ENCODE assay signal across 10 cellular contexts in the genomic region with DNA sequence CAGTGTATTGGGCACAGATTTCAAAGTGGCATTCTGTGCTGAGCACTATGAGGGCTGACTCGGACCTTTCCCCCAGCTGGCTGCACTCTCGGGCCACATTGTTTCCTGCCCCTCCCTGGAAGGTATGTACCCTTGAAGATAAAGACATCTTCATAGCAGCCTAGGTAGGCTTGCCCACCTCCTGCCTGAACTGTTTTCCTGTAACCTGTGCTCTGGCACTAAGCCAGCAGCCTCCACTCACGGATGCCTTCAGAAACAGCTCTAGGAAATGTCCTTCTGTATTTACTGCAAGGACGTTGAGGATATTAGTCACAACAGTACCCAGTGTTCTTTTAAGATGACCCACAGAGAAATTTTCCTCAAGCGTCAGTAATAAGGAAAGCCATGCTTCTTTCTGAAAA. TPM values are rescaled to one million over a fixed set of nuclear protein-coding genes. Genes with fewer than 3 reads are reported as not detected.
DNase-seq lines count a peak whose midpoint lies in the region; ATAC-seq, FAIRE-seq and TF ChIP-seq lines count a peak whose summit lies in the region.
"Had no signal": no experiment of that assay in that cellular context is flagged by ENCODE, and none has a peak within 500 bp of the region (broad histone marks: within the 10 kb centered on the region; RNA-seq: fewer than 3 reads in every experiment).

No MANE protein-coding gene starts in this region.

- TF ChIP-seq CTCF in HepG2 (CRISPR knock-in tag; IDR thresholded peaks at IDR 0.05) = no peak
- TF ChIP-seq CTCF in right lobe of liver (IDR thresholded peaks at IDR 0.05) = no peak
- no peak for TF ChIP-seq CTCF in GM13977 (IDR thresholded peaks at IDR 0.05; ENCODE audit: extremely low read depth, insufficient read depth, missing control alignments)
- no peak for TF ChIP-seq CTCF in nephron progenitor cell (IDR thresholded peaks at IDR 0.05)

- intact Hi-C loops in HepG2 (cut with micrococcal nuclease; ENCODE audit: unreplicated experiment) = no loop called here
- intact Hi-C loops in right lobe of liver (cut with DNase I) = loop anchor here in 1 of 2 donors (10.0 kb wide), 1 partner anchor 85 kb away; a partner anchor contains a TSS

- POLR2A ChIA-PET in HepG2 (lab: Yijun Ruan, JAX) = no interaction called here

- no peak for ATAC-seq in HepG2
- ATAC-seq in right lobe of liver = no peak
- no peak for ATAC-seq in GM21515 (IDR thresholded peaks at IDR 0.05; ENCODE audit: unreplicated experiment)

- no peak overlapping the region for H3K4me3 ChIP-seq in HepG2 (replicated peaks in 1 of 3; ENCODE audit: insufficient read depth in 1 of 3, low read depth in 2 of 3, low read length in 3 of 3)
- no peak overlapping the region for H3K4me3 ChIP-seq in right lobe of liver
- H3K4me3 ChIP-seq: breast epithelium had no signal

- no peak for FAIRE-seq in HepG2 (lab: Jason Lieb, UNC)

- H3K27ac ChIP-seq in HepG2 (ENCODE audit: extremely low read length, insufficient read depth, low read length) (no peak overlapping the region), right lobe of liver (peak overlapping the region in 1 of 3 donors; percentile 9)
- H3K27ac ChIP-seq: breast epithelium had no signal

- H3K27me3 ChIP-seq in HepG2 (ENCODE audit: control insufficient read depth in 1 of 2, insufficient read depth in 2 of 2, low read length in 2 of 2) (no peaks in the 10 kb centered on the region), right lobe of liver (no peaks in the 10 kb centered on the region)
- H3K27me3 ChIP-seq: breast epithelium had no signal

- H3K4me1 Mint-ChIP-seq in nephron progenitor cell = peaks cover 34% of the 10 kb centered on the region

- BruUV-seq in HepG2 (replicated peaks; lab: Mats Ljungman, UMichigan) = no TSS peak

- TF ChIP-seq EP300 in HepG2 (IDR thresholded peaks at IDR 0.05; ENCODE audit: low read depth in 2 of 2, low read length in 2 of 2) (no peak), HepG2 (CRISPR knock-in tag; IDR thresholded peaks at IDR 0.05; ENCODE audit: borderline replicate concordance) (no peak)

- no peak for TF ChIP-seq RAD21 in HepG2 (CRISPR knock-in tag; IDR thresholded peaks at IDR 0.05)

- in situ Hi-C loops in HepG2 (cut with HindIII; ENCODE audit: extremely low pct_ligation_motif_present, low pct_unique_long_range_greater_than_20kb) (loop anchor here (5.0 kb wide), 3 partner anchors 87 to 422 kb away; a partner anchor contains a TSS), GM13977 (cut with MboI; ENCODE audit: low pct_unique_long_range_greater_than_20kb, low sequenced_read_pairs, unreplicated experiment) (loop anchor here (10.0 kb wide), 1 partner anchor 425 kb away; no protein-coding TSS in a partner anchor)

- H2AFZ ChIP-seq in HepG2 (ENCODE audit: low read length) = no peak overlapping the region

- no peak for TF ChIP-seq POLR2A in HepG2 (IDR thresholded peaks at IDR 0.05; ENCODE audit: insufficient read depth in 1 of 2, low read depth in 2 of 2, low read length in 2 of 2)
- no peak for TF ChIP-seq POLR2A in right lobe of liver (IDR thresholded peaks at IDR 0.05)

- H4K20me1 ChIP-seq in HepG2 (ENCODE audit: insufficient read depth, low read length) = 0 out of 2 replicates have a peak, but pooled peaks cover 3% of the 10 kb centered on the region

- H3K27ac Mint-ChIP-seq in nephron progenitor cell = no peak overlapping the region

- CTCF ChIA-PET in HepG2 (lab: Yijun Ruan, JAX; ENCODE audit: low intra/inter-chr PET ratio, low total read pairs) = no interaction called here

- peaks cover 5% of the 10 kb centered on the region for H3K27me3 Mint-ChIP-seq in nephron progenitor cell (ENCODE audit: low read depth, poor library complexity)

- peaks cover 41% of the 10 kb centered on the region for H3K36me3 Mint-ChIP-seq in nephron progenitor cell (ENCODE audit: low read depth)

- H3K9ac ChIP-seq in HepG2 (ENCODE audit: insufficient read depth, low read depth, low read length) = no peak overlapping the region

- H3K36me3 ChIP-seq in HepG2 (replicated peaks in 1 of 2; ENCODE audit: control insufficient read depth in 1 of 2, insufficient read depth in 2 of 2, low read length in 2 of 2) (peaks cover 17 to 47% of the 10 kb centered on the region in 2 experiments), right lobe of liver (peaks cover 0 to 2% (median under 1%) of the 10 kb centered on the region in 4 donors)
- H3K36me3 ChIP-seq: breast epithelium had no signal

- DNase-seq in HepG2 (ENCODE audit: low spot score) = no peak
- no peak for DNase-seq in right lobe of liver
- DNase-seq in astrocyte of the hippocampus (ENCODE audit: low read depth, low spot score) = peak; percentile 23
- DNase-seq in iris pigment epithelial cell (ENCODE audit: low read depth) = peak; percentile 14
- DNase-seq in ureter (ENCODE audit: low spot score) = peak; percentile 60
- DNase-seq in GM13977 (ENCODE audit: low spot score) = no peak
- DNase-seq in nephron progenitor cell = no peak
- DNase-seq: NCI-H1436 had no signal

- 87% methylated on average over 5 of the region's 5 CpGs for WGBS in HepG2 (ENCODE audit: low lambda C conversion rate)
- 48% methylated on average over 5 of the region's 5 CpGs for WGBS in right lobe of liver (ENCODE audit: insufficient coverage, low coverage, low lambda C conversion rate, missing lambda C conversion rate)

- no peaks in the 10 kb centered on the region for H3K9me3 Mint-ChIP-seq in nephron progenitor cell

- peaks cover 59% of the 10 kb centered on the region for H3K4me1 ChIP-seq in HepG2 (ENCODE audit: insufficient read depth, low read length)
- peaks cover 0 to 62% (median 23%) of the 10 kb centered on the region in 4 donors for H3K4me1 ChIP-seq in right lobe of liver

- H3K4me2 ChIP-seq in HepG2 (ENCODE audit: low read depth, low read length) = no peak overlapping the region

- no peaks in the 10 kb centered on the region for H3K79me2 ChIP-seq in HepG2 (ENCODE audit: insufficient read depth, low read length)

- H3K4me3 Mint-ChIP-seq in nephron progenitor cell = no peak overlapping the region

- H3K9me3 ChIP-seq in HepG2 (ENCODE audit: low read length) (no peaks in the 10 kb centered on the region), right lobe of liver (no peaks in the 10 kb centered on the region)
- H3K9me3 ChIP-seq: breast epithelium had no signal

RNA-seq across cellular contexts. Expression of a gene that starts 43.7 kb away (rescaled TPM):
- total RNA-seq in HepG2 (2016; rRNA removed; fragmentation: Illumina TruSeq; extraction: Trizol) = 39.8 and 51.7 TPM in 2 replicates
- total RNA-seq in HepG2 (2016; cell fraction: cytosol; rRNA removed; fragmentation: Illumina TruSeq; extraction: Trizol; ENCODE audit: low read depth) = 4.3 and 5.3 TPM in 2 replicates
- total RNA-seq in HepG2 (2016; cell fraction: insoluble cytoplasmic fraction; rRNA removed; fragmentation: Illumina TruSeq; extraction: Trizol) = 39.0 and 48.3 TPM in 2 replicates
- total RNA-seq in HepG2 (2016; cell fraction: membrane; rRNA removed; fragmentation: Illumina TruSeq; extraction: Trizol) = 12.1 and 12.8 TPM in 2 replicates
- total RNA-seq in HepG2 (2016; cell fraction: nucleus; rRNA removed; fragmentation: Illumina TruSeq; extraction: Trizol) = 53.4 and 63.7 TPM in 2 replicates
- polyA plus RNA-seq in HepG2 (2011; rRNA removed) = 21.5 and 22.9 TPM in 2 replicates
- polyA plus RNA-seq in HepG2 (2011; cell fraction: cytosol; rRNA removed) = 15.4 and 16.2 TPM in 2 replicates
- polyA plus RNA-seq in HepG2 (2011; cell fraction: nucleus; rRNA removed) = 16.1 and 18.5 TPM in 2 replicates
- polyA plus RNA-seq in HepG2 (2012) = 15.4 and 20.9 TPM in 2 replicates
- 2.1 and 2.4 TPM in 2 replicates for polyA plus RNA-seq in HepG2 (2016; cell fraction: cytosol; fragmentation: Illumina TruSeq; extraction: Trizol; ENCODE audit: low read depth)
- polyA plus RNA-seq in HepG2 (2016; cell fraction: insoluble cytoplasmic fraction; fragmentation: Illumina TruSeq; extraction: Trizol; ENCODE audit: low read depth) = 23.2 and 30.3 TPM in 2 replicates
- 3.8 and 4.7 TPM in 2 replicates for polyA plus RNA-seq in HepG2 (2016; cell fraction: membrane; fragmentation: Illumina TruSeq; extraction: Trizol; ENCODE audit: low read depth)
- 32.5 and 34.5 TPM in 2 replicates for polyA plus RNA-seq in HepG2 (2016; cell fraction: nucleus; fragmentation: Illumina TruSeq; extraction: Trizol; ENCODE audit: insufficient read depth, low read depth)
- polyA minus RNA-seq in HepG2 (2011; rRNA and poly(A)+ RNA removed; ENCODE audit: low replicate concordance) = 67.8 and 87.6 TPM in 2 replicates
- polyA minus RNA-seq in HepG2 (2011; cell fraction: cytosol; rRNA and poly(A)+ RNA removed) = 20.3 and 23.7 TPM in 2 replicates
- polyA minus RNA-seq in HepG2 (2011; cell fraction: nucleus; rRNA and poly(A)+ RNA removed) = 72.5 and 93.6 TPM in 2 replicates
- total RNA-seq in right lobe of liver = 10 to 100 TPM in 4 of 6 experiments, 1 to 10 TPM in 2; 8.6 to 14.3 (median 11.3) TPM
- total RNA-seq in ureter = 29.5 TPM

RNA-seq across cellular contexts. Expression of a gene that starts 43.9 kb away (rescaled TPM):
- 41.5 and 45.6 TPM in 2 replicates for total RNA-seq in HepG2 (2016; rRNA removed; fragmentation: Illumina TruSeq; extraction: Trizol)
- 88.9 and 116 TPM in 2 replicates for total RNA-seq in HepG2 (2016; cell fraction: cytosol; rRNA removed; fragmentation: Illumina TruSeq; extraction: Trizol; ENCODE audit: low read depth)
- 39.5 and 44.6 TPM in 2 replicates for total RNA-seq in HepG2 (2016; cell fraction: insoluble cytoplasmic fraction; rRNA removed; fragmentation: Illumina TruSeq; extraction: Trizol)
- 25.9 and 26.4 TPM in 2 replicates for total RNA-seq in HepG2 (2016; cell fraction: membrane; rRNA removed; fragmentation: Illumina TruSeq; extraction: Trizol)
- total RNA-seq in HepG2 (2016; cell fraction: nucleus; rRNA removed; fragmentation: Illumina TruSeq; extraction: Trizol) = 54.7 and 73.0 TPM in 2 replicates
- polyA plus RNA-seq in HepG2 (2011; rRNA removed) = 29.7 and 31.1 TPM in 2 replicates
- 16.3 and 23.0 TPM in 2 replicates for polyA plus RNA-seq in HepG2 (2011; cell fraction: cytosol; rRNA removed)
- 23.9 and 28.8 TPM in 2 replicates for polyA plus RNA-seq in HepG2 (2011; cell fraction: nucleus; rRNA removed)
- polyA plus RNA-seq in HepG2 (2012) = 25.6 and 28.2 TPM in 2 replicates
- polyA plus RNA-seq in HepG2 (2016; cell fraction: cytosol; fragmentation: Illumina TruSeq; extraction: Trizol; ENCODE audit: low read depth) = 1.9 and 2.1 TPM in 2 replicates
- 40.0 and 47.0 TPM in 2 replicates for polyA plus RNA-seq in HepG2 (2016; cell fraction: insoluble cytoplasmic fraction; fragmentation: Illumina TruSeq; extraction: Trizol; ENCODE audit: low read depth)
- polyA plus RNA-seq in HepG2 (2016; cell fraction: membrane; fragmentation: Illumina TruSeq; extraction: Trizol; ENCODE audit: low read depth) = 7.1 and 7.5 TPM in 2 replicates
- 61.9 and 76.1 TPM in 2 replicates for polyA plus RNA-seq in HepG2 (2016; cell fraction: nucleus; fragmentation: Illumina TruSeq; extraction: Trizol; ENCODE audit: insufficient read depth, low read depth)
- 39.2 and 72.4 TPM in 2 replicates for polyA minus RNA-seq in HepG2 (2011; rRNA and poly(A)+ RNA removed; ENCODE audit: low replicate concordance)
- polyA minus RNA-seq in HepG2 (2011; cell fraction: cytosol; rRNA and poly(A)+ RNA removed) = 36.2 and 48.9 TPM in 2 replicates
- 98.0 and 104 TPM in 2 replicates for polyA minus RNA-seq in HepG2 (2011; cell fraction: nucleus; rRNA and poly(A)+ RNA removed)
- total RNA-seq in right lobe of liver = 100 to 1,000 TPM in 1 of 6 experiments, 10 to 100 TPM in 5; 25.0 to 153 (median 37.9) TPM
- 61.3 TPM for total RNA-seq in ureter

Comparison
In these comparisons a context has a peak if more than half of its experiments do, and no peak if none do; other contexts are left out.
1. DNase-seq: peak in astrocyte of the hippocampus (single experiment), iris pigment epithelial cell (single experiment) and ureter (single experiment); none in HepG2 (single experiment), right lobe of liver (0 of 3), GM13977 (single experiment) and nephron progenitor cell (single experiment).